In genomic region chr14:104229621-104230041, GRCh38 we compare ENCODE assay signal across 16 cellular contexts.
"Had no signal": no experiment of that assay in that cellular context is flagged by ENCODE, and none has a peak within 500 bp of the region (broad histone marks: within the 10 kb centered on the region; RNA-seq: fewer than 3 reads in every experiment).

No MANE protein-coding gene starts in this region.

- H3K27ac Mint-ChIP-seq: mesothelial cell of epicardium had no signal

- H3K4me3 ChIP-seq: cardiac muscle cell, coronary artery, esophagus muscularis mucosa, ovary, tibial nerve had no signal

- H3K27ac ChIP-seq: cardiac muscle cell, coronary artery, esophagus muscularis mucosa, ovary, tibial nerve had no signal

- H3K36me3 Mint-ChIP-seq: mesothelial cell of epicardium had no signal

- H3K36me3 ChIP-seq: cardiac muscle cell, esophagus muscularis mucosa, ovary, tibial nerve had no signal

- H3K4me1 ChIP-seq: tibial nerve had no signal

- H3K9me3 ChIP-seq: ovary had no signal

- DNase-seq: activated CD4-positive, alpha-beta T cell treated with anti-CD3 and anti-CD28 coated beads, Interleukin-2, amount 50 U/mL, for 4 hours; activated CD4-positive, CD25-positive, alpha-beta regulatory T cell treated with anti-CD3 and anti-CD28 coated beads, Interleukin-2, amount 50 U/mL, for 72 hours; activated naive CD4-positive, alpha-beta T cell treated with Interleukin-2 at 50 U/mL for 16 hours; activated T-cell treated with anti-CD3 and anti-CD28 coated beads for 4 hours; kidney glomerular epithelial cell; stimulated activated CD4-positive, alpha-beta T cell treated with anti-CD3 and anti-CD28 coated beads, Interleukin-4, amount 100 ng/mL, for 24 hours; stimulated activated naive CD4-positive, alpha-beta T cell; substantia nigra; T-helper 1 cell; T1000 had no signal

- H3K4me3 Mint-ChIP-seq: mesothelial cell of epicardium had no signal

- H3K27me3 ChIP-seq: cardiac muscle cell, ovary had no signal
